1 cellular context compared by ENCODE assay signal in genomic region chr20:51540074-51540473, GRCh38. TPM values are rescaled to one million over a fixed set of nuclear protein-coding genes. Genes with fewer than 3 reads are reported as not detected.
"Had no signal": no experiment of that assay in that cellular context is flagged by ENCODE, and none has a peak within 500 bp of the region (broad histone marks: within the 10 kb centered on the region; RNA-seq: fewer than 3 reads in every experiment).

No MANE protein-coding gene starts in this region.

RNA-seq across cellular contexts. Expression of gene NFATC2, which starts 2.4 kb away (rescaled TPM):
- total RNA-seq: SJSA1 had no signal
